ENCODE assay signal across 11 cellular contexts in the genomic region with DNA sequence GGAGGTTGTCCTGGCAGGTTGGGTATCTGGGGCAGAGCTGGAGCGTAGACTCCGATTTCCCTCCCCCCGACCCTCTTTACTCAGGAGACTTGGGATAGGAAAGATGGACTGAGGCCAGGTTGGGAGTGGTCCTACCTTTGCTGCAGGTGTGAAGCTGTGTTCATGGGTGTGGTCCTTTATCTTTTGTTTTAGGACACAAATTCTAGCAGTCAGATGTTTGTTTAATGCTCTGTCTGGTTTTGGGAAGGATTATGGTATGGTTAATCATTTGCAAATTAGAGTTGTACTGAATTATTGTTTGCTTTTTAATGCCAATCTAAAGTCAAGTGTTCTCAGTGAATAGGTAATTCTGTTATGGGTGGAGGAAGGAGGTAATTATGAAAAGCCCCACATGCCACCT. TPM values are rescaled to one million over a fixed set of nuclear protein-coding genes. Genes with fewer than 3 reads are reported as not detected.
DNase-seq lines count a peak whose midpoint lies in the region; ATAC-seq and TF ChIP-seq lines count a peak whose summit lies in the region.
"Had no signal": no experiment of that assay in that cellular context is flagged by ENCODE, and none has a peak within 500 bp of the region (broad histone marks: within the 10 kb centered on the region; RNA-seq: fewer than 3 reads in every experiment).

No MANE protein-coding gene starts in this region.

- no peak overlapping the region for H3K9ac ChIP-seq in Loucy (ENCODE audit: low read depth, low read length, poor library complexity, severe bottlenecking)

- H3K4me2 ChIP-seq in Loucy (ENCODE audit: low read depth, low read length, poor library complexity, severe bottlenecking): peak overlapping the region; percentile 38

- H3K27me3 ChIP-seq in Loucy (ENCODE audit: insufficient read depth, low read length, poor library complexity, severe bottlenecking): no peaks in the 10 kb centered on the region
- H3K27me3 ChIP-seq: gastroesophageal sphincter, tibial nerve had no signal

- H3K27me3 Mint-ChIP-seq in activated naive CD8-positive, alpha-beta T cell treated with anti-CD3 and anti-CD28 coated beads for 36 hours: no peaks in the 10 kb centered on the region
- H3K27me3 Mint-ChIP-seq in naive B cell: no peaks in the 10 kb centered on the region

- peaks cover 97% of the 10 kb centered on the region for H3K79me2 ChIP-seq in Loucy (ENCODE audit: insufficient read depth, low read length)

- no peaks in the 10 kb centered on the region for H3K9me3 Mint-ChIP-seq in activated naive CD8-positive, alpha-beta T cell treated with anti-CD3 and anti-CD28 coated beads for 36 hours
- H3K9me3 Mint-ChIP-seq in naive B cell: no peaks in the 10 kb centered on the region

- no peaks in the 10 kb centered on the region for H3K9me2 ChIP-seq in Loucy (replicated peaks; ENCODE audit: low read depth, low read length)

- H3K4me3 Mint-ChIP-seq in activated naive CD8-positive, alpha-beta T cell treated with anti-CD3 and anti-CD28 coated beads for 36 hours: no peak overlapping the region
- H3K4me3 Mint-ChIP-seq in naive B cell: peak overlapping the region in 5 of 8 donors; percentile 28 to 74 (median 57)

- no peak overlapping the region for H2AFZ ChIP-seq in Loucy (ENCODE audit: low read length)

- TF ChIP-seq CTCF in Loucy (conservative IDR thresholded peaks at IDR 0.05; ENCODE audit: low read length): no peak

- H3K4me1 Mint-ChIP-seq in activated naive CD8-positive, alpha-beta T cell treated with anti-CD3 and anti-CD28 coated beads for 36 hours: peaks cover 82% of the 10 kb centered on the region
- peaks cover 62 to 78% (median 73%) of the 10 kb centered on the region in 3 donors for H3K4me1 Mint-ChIP-seq in naive B cell

- H3K36me3 Mint-ChIP-seq in activated naive CD8-positive, alpha-beta T cell treated with anti-CD3 and anti-CD28 coated beads for 36 hours: peaks cover 41% of the 10 kb centered on the region
- H3K36me3 Mint-ChIP-seq in naive B cell: peaks cover 0 to 15% of the 10 kb centered on the region in 2 donors

- H4K20me1 ChIP-seq in Loucy (ENCODE audit: insufficient read depth, low read length, poor library complexity, severe bottlenecking): peaks cover 81% of the 10 kb centered on the region

- H3K36me3 ChIP-seq in Loucy (ENCODE audit: insufficient read depth, low read length): peaks cover 13% of the 10 kb centered on the region; the same call in 1 of the 2 replicates

- H3K4me1 ChIP-seq in Loucy (ENCODE audit: insufficient read depth, low read length, poor library complexity, severe bottlenecking): peaks cover 46% of the 10 kb centered on the region

- no peak for ATAC-seq in naive B cell (ENCODE audit: low read depth in 2 of 2)
- ATAC-seq: gastroesophageal sphincter had no signal

- peak overlapping the region; percentile 45 for H3K27ac Mint-ChIP-seq in activated naive CD8-positive, alpha-beta T cell treated with anti-CD3 and anti-CD28 coated beads for 36 hours
- H3K27ac Mint-ChIP-seq in naive B cell: peak overlapping the region in 4 of 6 donors; percentile 1 to 98 (median 57)

- no peaks in the 10 kb centered on the region for H3F3A ChIP-seq in Loucy (ENCODE audit: low read depth)

- peak; percentile 35 for DNase-seq in DMS53 (lab: John Stamatoyannopoulos, UW)
- DNase-seq in DMS53 treated with DMSO at 0.1 percent for 48 hours (lab: John Stamatoyannopoulos, UW; ENCODE audit: unreplicated experiment): no peak
- DNase-seq in activated naive CD8-positive, alpha-beta T cell treated with anti-CD3 and anti-CD28 coated beads for 36 hours: no peak
- DNase-seq in naive B cell: no peak
- DNase-seq in activated gamma-delta T cell treated with Interleukin-2 at 50 U/mL for 16 hours: no peak
- no peak for DNase-seq in SIG-M5 (lab: John Stamatoyannopoulos, UW)
- DNase-seq in SW 1271 (lab: John Stamatoyannopoulos, UW): no peak
- DNase-seq: activated CD4-positive, CD25-positive, alpha-beta regulatory T cell treated with anti-CD3 and anti-CD28 coated beads, Interleukin-2, amount 50 U/mL, for 72 hours had no signal

- no peak overlapping the region for H3K4me3 ChIP-seq in Loucy (ENCODE audit: low read length, poor library complexity, severe bottlenecking)
- H3K4me3 ChIP-seq: gastroesophageal sphincter, tibial nerve had no signal

- H3K9me3 ChIP-seq in Loucy (ENCODE audit: insufficient read depth, low read depth, low read length): no peaks in the 10 kb centered on the region
- H3K9me3 ChIP-seq: gastroesophageal sphincter, tibial nerve had no signal

RNA-seq across cellular contexts. Expression of a gene that starts 14.1 kb away (rescaled TPM):
- 10 to 100 TPM; 46.1 to 46.5 TPM for total RNA-seq in activated naive CD8-positive, alpha-beta T cell treated with anti-CD3 and anti-CD28 coated beads for 36 hours
- 10 to 100 TPM; 54.8 to 85.9 (median 68.0) TPM for polyA plus RNA-seq in naive B cell (ENCODE audit: low read depth in 6 of 6)

RNA-seq across cellular contexts. Expression of a gene that starts 16.0 kb away (rescaled TPM):
- total RNA-seq in activated naive CD8-positive, alpha-beta T cell treated with anti-CD3 and anti-CD28 coated beads for 36 hours: 100 to 1,000 TPM; 121 TPM
- 10 to 100 TPM in 3 of 6 donors, 1 to 10 TPM in 3; 6.8 to 16.7 (median 11.0) TPM for polyA plus RNA-seq in naive B cell (ENCODE audit: low read depth in 6 of 6)
